8 cellular contexts compared by ENCODE assay signal in genomic region chr10:80413152-80413996, GRCh38. TPM values are rescaled to one million over a fixed set of nuclear protein-coding genes. Genes with fewer than 3 reads are reported as not detected.
DNase-seq lines count a peak whose midpoint lies in the region; ATAC-seq and TF ChIP-seq lines count a peak whose summit lies in the region.

No MANE protein-coding gene starts in this region.

- peaks cover 13% of the 10 kb centered on the region for H3F3A ChIP-seq in neural progenitor cell (ENCODE audit: low read depth)

- peaks cover 76% of the 10 kb centered on the region for H3K4me1 Mint-ChIP-seq in neural progenitor cell

- peak overlapping the region; percentile 26 for H3K27ac Mint-ChIP-seq in neural progenitor cell

- no peak for ATAC-seq in HG03097 (IDR thresholded peaks at IDR 0.05; ENCODE audit: low FRiP score, unreplicated experiment)

- no peaks in the 10 kb centered on the region for H3K36me3 ChIP-seq in neural progenitor cell

- H3K9me3 ChIP-seq in neural progenitor cell (ENCODE audit: low read depth) = no peaks in the 10 kb centered on the region

- DNase-seq in D341Med (ENCODE audit: low spot score) (peak; percentile 34), NCI-H510A treated with DMSO at 0.1 percent for 48 hours (lab: John Stamatoyannopoulos, UW) (peak; percentile 45), epithelial cell of esophagus (ENCODE audit: low read depth) (peak; percentile 97), neural progenitor cell (ENCODE audit: low spot score) (no peak), NOMO-1 treated with dmso at 0.1 percent for 144 hours (lab: John Stamatoyannopoulos, UW; ENCODE audit: unreplicated experiment) (no peak), cortex of kidney (lab: John Stamatoyannopoulos, UW) (no peak)
- DNase-seq in central memory CD4-positive, alpha-beta T cell = no peak

- H3K4me3 ChIP-seq in epithelial cell of esophagus (ENCODE audit: low read length) = peak overlapping the region; percentile 28
- no peak overlapping the region for H3K4me3 ChIP-seq in neural progenitor cell

- peak overlapping the region; percentile 17 for H3K4me2 ChIP-seq in neural progenitor cell

- no peaks in the 10 kb centered on the region for H3K9me3 Mint-ChIP-seq in neural progenitor cell

- no peak overlapping the region for H3K27ac ChIP-seq in neural progenitor cell

- no peaks in the 10 kb centered on the region for H3K27me3 Mint-ChIP-seq in neural progenitor cell (ENCODE audit: insufficient read depth, low read depth)

- peaks cover 25% of the 10 kb centered on the region for H3K36me3 Mint-ChIP-seq in neural progenitor cell

- no peak overlapping the region for H3K4me3 Mint-ChIP-seq in neural progenitor cell

- H2AFZ ChIP-seq in neural progenitor cell (replicated peaks) = no peak overlapping the region

- no peak overlapping the region for H3K9ac ChIP-seq in neural progenitor cell

- peaks cover 90% of the 10 kb centered on the region for H3K4me1 ChIP-seq in neural progenitor cell

- H3K27me3 ChIP-seq in neural progenitor cell = no peaks in the 10 kb centered on the region

- H3K79me2 ChIP-seq in neural progenitor cell (ENCODE audit: low read depth) = peaks cover 97% of the 10 kb centered on the region

- TF ChIP-seq CTCF in epithelial cell of esophagus (IDR thresholded peaks at IDR 0.05; ENCODE audit: insufficient read depth, low read depth, low read length, missing control alignments) (no peak), neural progenitor cell (IDR thresholded peaks at IDR 0.05) (no peak)

- peaks cover 94% of the 10 kb centered on the region for H4K20me1 ChIP-seq in neural progenitor cell (ENCODE audit: low read depth)

RNA-seq across cellular contexts. Expression of gene PRXL2A, which starts 5.0 kb away (rescaled TPM):
- 81.4 and 107 TPM in 2 replicates for total RNA-seq in neural progenitor cell (ENCODE audit: low replicate concordance)

RNA-seq across cellular contexts. Expression of gene TSPAN14, which starts 40.7 kb away (rescaled TPM):
- total RNA-seq in neural progenitor cell (ENCODE audit: low replicate concordance) = 32.7 and 68.9 TPM in 2 replicates

RNA-seq across cellular contexts. Expression of gene DYDC2, which starts 56.8 kb away (rescaled TPM):
- 5.8 and 6.9 TPM in 2 replicates for total RNA-seq in neural progenitor cell (ENCODE audit: low replicate concordance)

RNA-seq across cellular contexts. Expression of gene DYDC1, which starts 56.8 kb away (rescaled TPM):
- total RNA-seq in neural progenitor cell (ENCODE audit: low replicate concordance) = not detected in 2 replicates

Comparison
In these comparisons a context has a peak if more than half of its experiments do, and no peak if none do; other contexts are left out.
1. DNase-seq: peak in D341Med (single experiment), NCI-H510A treated with DMSO at 0.1 percent for 48 hours (single experiment) and epithelial cell of esophagus (single experiment); none in neural progenitor cell (single experiment), central memory CD4-positive, alpha-beta T cell (single experiment), NOMO-1 treated with dmso at 0.1 percent for 144 hours (single experiment) and cortex of kidney (single experiment).